In genomic region chr1:29271724-29272123, GRCh38 we compare ENCODE assay signal across 8 cellular contexts. TPM values are rescaled to one million over a fixed set of nuclear protein-coding genes. Genes with fewer than 3 reads are reported as not detected.
A peak's percentile ranks its signal among the peaks of the same experiment; 100 is the strongest.
DNase-seq lines count a peak whose midpoint lies in the region; ATAC-seq and TF ChIP-seq lines count a peak whose summit lies in the region.
"Had no signal": no experiment of that assay in that cellular context is flagged by ENCODE, and none has a peak within 500 bp of the region (broad histone marks: within the 10 kb centered on the region; RNA-seq: fewer than 3 reads in every experiment).

No MANE protein-coding gene starts in this region.

- H3K18ac ChIP-seq in IMR-90 (ENCODE audit: low read depth, low read length), result no peak overlapping the region

- H3K56ac ChIP-seq in IMR-90 (ENCODE audit: extremely low read depth, insufficient read depth, low read length), result no peak overlapping the region

- TF ChIP-seq RAD21 in IMR-90 (IDR thresholded peaks at IDR 0.05; ENCODE audit: low read length), result no peak

- H2BK15ac ChIP-seq in IMR-90 (ENCODE audit: low read depth, low read length), result no peak overlapping the region

- no peak overlapping the region for H2BK5ac ChIP-seq in IMR-90 (ENCODE audit: low read depth, low read length, poor library complexity, severe bottlenecking)

- no peaks in the 10 kb centered on the region; the same call in 1 of the 2 replicates for H3K9me1 ChIP-seq in IMR-90 (ENCODE audit: insufficient read depth, low read length)

- H4K5ac ChIP-seq in IMR-90 (ENCODE audit: low read depth, low read length), result no peak overlapping the region

- in situ Hi-C loops in IMR-90 (cut with MboI; ENCODE audit: low sequenced_read_pairs) (no loop called here), KBM-7 (cut with MboI; ENCODE audit: low pct_unique_long_range_greater_than_20kb, low sequenced_read_pairs) (no loop called here)

- POLR2A ChIA-PET in IMR-90 (lab: Charles Lee; ENCODE audit: unreplicated experiment), result no interaction called here

- intact Hi-C loops in IMR-90 (cut with micrococcal nuclease), result no loop called here
- intact Hi-C loops in colonic mucosa (cut with DNase I), result no loop called here
- intact Hi-C loops in upper lobe of right lung (cut with DNase I), result no loop called here
- intact Hi-C loops in ascending aorta (cut with DNase I), result no loop called here

- H3K27ac ChIP-seq in IMR-90 (ENCODE audit: insufficient read depth, low read length), result peak overlapping the region; percentile 10; the same call in 1 of the 2 replicates
- peak overlapping the region; percentile 6 for H3K27ac ChIP-seq in colonic mucosa
- peak overlapping the region; percentile 2 for H3K27ac ChIP-seq in upper lobe of right lung
- H3K27ac ChIP-seq in ascending aorta, result no peak overlapping the region

- H3K27me3 ChIP-seq in IMR-90 (ENCODE audit: control insufficient read depth, insufficient read depth, low read length), result no peaks in the 10 kb centered on the region
- no peaks in the 10 kb centered on the region for H3K27me3 ChIP-seq in colonic mucosa
- no peaks in the 10 kb centered on the region for H3K27me3 ChIP-seq in kidney epithelial cell (ENCODE audit: control insufficient read depth, insufficient read depth, low read length)
- no peaks in the 10 kb centered on the region for H3K27me3 ChIP-seq in upper lobe of right lung
- no peaks in the 10 kb centered on the region for H3K27me3 ChIP-seq in ascending aorta

- dilution Hi-C loops in IMR-90 (cut with HindIII; ENCODE audit: low sequenced_read_pairs, unreplicated experiment), result no loop called here

- H2AK5ac ChIP-seq in IMR-90 (ENCODE audit: low read depth, low read length), result no peak overlapping the region; the same call in 1 of the 2 replicates

- CTCF ChIA-PET in IMR-90 (lab: Yijun Ruan, JAX), result no interaction called here

- peak; percentile 98 for ATAC-seq in IMR-90 (ENCODE audit: low read depth)
- ATAC-seq in upper lobe of right lung, result peak; percentile 99
- no peak for ATAC-seq in GM21515 (IDR thresholded peaks at IDR 0.05; ENCODE audit: unreplicated experiment)

- peak overlapping the region; percentile 70 for H4K91ac ChIP-seq in IMR-90 (ENCODE audit: insufficient read depth, low read depth, low read length)

- TF ChIP-seq CTCF in IMR-90 (conservative IDR thresholded peaks at IDR 0.05; ENCODE audit: low read depth, low read length) (no peak), colonic mucosa (IDR thresholded peaks at IDR 0.05) (no peak), kidney epithelial cell (IDR thresholded peaks at IDR 0.05; ENCODE audit: insufficient read depth, low read length, poor library complexity, severe bottlenecking) (no peak), upper lobe of right lung (IDR thresholded peaks at IDR 0.05) (no peak), ascending aorta (IDR thresholded peaks at IDR 0.05) (no peak)

- DNase-seq in IMR-90 (peak; percentile 65), colonic mucosa (peak; percentile 90), kidney epithelial cell (ENCODE audit: low read depth) (peak; percentile 34), upper lobe of right lung (peak; percentile 87), KBM-7 (no peak), ascending aorta (ENCODE audit: low spot score in 2 of 2) (no peak)
- DNase-seq: SHP77 treated with DMSO at 0.1 percent for 48 hours had no signal

- H3K79me1 ChIP-seq in IMR-90 (ENCODE audit: low read depth in 1 of 2, low read length in 2 of 2), result no peaks in the 10 kb centered on the region

- peak overlapping the region; percentile 86 for H2BK20ac ChIP-seq in IMR-90 (ENCODE audit: low read depth, low read length)

- no peak overlapping the region for H3K23ac ChIP-seq in IMR-90 (ENCODE audit: low read depth, low read length)

- H3K4me3 ChIP-seq in IMR-90 (ENCODE audit: insufficient read depth, low read depth, low read length) (no peak overlapping the region), colonic mucosa (no peak overlapping the region), kidney epithelial cell (ENCODE audit: low read depth, low read length) (no peak overlapping the region), upper lobe of right lung (no peak overlapping the region), ascending aorta (no peak overlapping the region)

- peak overlapping the region; percentile 23; the same call in 1 of the 2 replicates for H3K9ac ChIP-seq in IMR-90 (ENCODE audit: low read depth, low read length)
- H3K9ac ChIP-seq in colonic mucosa (ENCODE audit: low read depth in 2 of 2, low read length in 2 of 2), result no peak overlapping the region

- H3K4ac ChIP-seq in IMR-90 (ENCODE audit: low read depth, low read length), result peak overlapping the region; percentile 81

- H3K9me3 ChIP-seq in IMR-90 (ENCODE audit: control insufficient read depth, insufficient read depth, low read length) (no peaks in the 10 kb centered on the region), colonic mucosa (no peaks in the 10 kb centered on the region), upper lobe of right lung (no peaks in the 10 kb centered on the region), ascending aorta (no peaks in the 10 kb centered on the region)

- H3K4me1 ChIP-seq in IMR-90 (ENCODE audit: control insufficient read depth, insufficient read depth, low read length), result peaks cover 10% of the 10 kb centered on the region; the same call in 1 of the 2 replicates
- H3K4me1 ChIP-seq in colonic mucosa, result peaks cover 14% of the 10 kb centered on the region
- H3K4me1 ChIP-seq in upper lobe of right lung, result peaks cover 12% of the 10 kb centered on the region
- H3K4me1 ChIP-seq in ascending aorta, result peaks cover 0 to 10% of the 10 kb centered on the region in 2 donors

- no peak overlapping the region for H3K14ac ChIP-seq in IMR-90 (replicated peaks; ENCODE audit: low read depth, low read length)

- no TSS peak for BruUV-seq in IMR-90 (replicated peaks; lab: Mats Ljungman, UMichigan)

- peak overlapping the region in 1 of 2 experiments; percentile 88 for H4K8ac ChIP-seq in IMR-90 (ENCODE audit: low read depth in 2 of 2, low read length in 2 of 2)

- TF ChIP-seq POLR2A in IMR-90 (IDR thresholded peaks at IDR 0.05; ENCODE audit: low read depth, low read length), result no peak

- peak overlapping the region; percentile 53 for H2AK9ac ChIP-seq in IMR-90 (replicated peaks; ENCODE audit: low read depth, low read length, poor library complexity)

- peak overlapping the region; percentile 84 for H2AFZ ChIP-seq in IMR-90 (replicated peaks; ENCODE audit: low read length, poor library complexity)

- H3K4me2 ChIP-seq in IMR-90 (ENCODE audit: low read depth, low read length), result peak overlapping the region; percentile 42

- WGBS in IMR-90 (ENCODE audit: extremely low coverage in 2 of 2, insufficient read length in 1 of 2), 2 experiments, result 7% methylated on average over 3 of the region's 7 CpGs; no CpG with 5 or more reads in 1 of the 2 experiments

- peak overlapping the region; percentile 83 for H2BK120ac ChIP-seq in IMR-90 (ENCODE audit: low read depth, low read length)

- no peaks in the 10 kb centered on the region for H3K36me3 ChIP-seq in IMR-90 (ENCODE audit: control insufficient read depth, insufficient read depth, low read length)
- H3K36me3 ChIP-seq in colonic mucosa, result no peaks in the 10 kb centered on the region
- peaks cover 2% of the 10 kb centered on the region for H3K36me3 ChIP-seq in kidney epithelial cell (ENCODE audit: control insufficient read depth, insufficient read depth, low read length)
- H3K36me3 ChIP-seq in upper lobe of right lung, result peaks cover 7% of the 10 kb centered on the region
- H3K36me3 ChIP-seq in ascending aorta, result peaks cover 6 to 17% of the 10 kb centered on the region in 2 donors

- H4K20me1 ChIP-seq in IMR-90 (ENCODE audit: insufficient read depth, low read length), result no peaks in the 10 kb centered on the region

TF ChIP-seq in IMR-90, 13 proteins besides CTCF, POLR2A, EP300 and RAD21:
- no peak for TF ChIP-seq CEBPB (IDR thresholded peaks at IDR 0.05; ENCODE audit: low read depth, low read length)
- TF ChIP-seq MAZ (IDR thresholded peaks at IDR 0.05; ENCODE audit: borderline replicate concordance, low read depth, low read length), result peak; percentile 99
- TF ChIP-seq ELK1 (IDR thresholded peaks at IDR 0.05; ENCODE audit: borderline replicate concordance, low read depth, low read length), result no peak

RNA-seq across cellular contexts. Expression of gene PTPRU, which starts 35.4 kb away (rescaled TPM):
- total RNA-seq in IMR-90 (2012; rRNA removed) (5.0 and 7.0 TPM in 2 replicates), colonic mucosa (1 to 10 TPM; 2.3 to 4.8 TPM), kidney epithelial cell (55.4 and 80.4 TPM in 2 replicates), upper lobe of right lung (45.5 TPM), ascending aorta (32.7 TPM)
- polyA plus RNA-seq in IMR-90 (2012; rRNA removed), result 10.7 and 10.8 TPM in 2 replicates
- 12.3 and 16.6 TPM in 2 replicates for polyA plus RNA-seq in IMR-90 (2012; cell fraction: cytosol; rRNA removed)
- polyA plus RNA-seq in IMR-90 (2012; cell fraction: nucleus; rRNA removed; ENCODE audit: low replicate concordance), result 18.5 and 56.4 TPM in 2 replicates

RNA-seq across cellular contexts. Expression of gene MECR, which starts 41.0 kb away (rescaled TPM):
- total RNA-seq in IMR-90 (2012; rRNA removed), result 19.2 and 20.3 TPM in 2 replicates
- 24.8 and 38.1 TPM in 2 replicates for polyA plus RNA-seq in IMR-90 (2012; rRNA removed)
- polyA plus RNA-seq in IMR-90 (2012; cell fraction: cytosol; rRNA removed), result 15.9 and 19.6 TPM in 2 replicates
- polyA plus RNA-seq in IMR-90 (2012; cell fraction: nucleus; rRNA removed; ENCODE audit: low replicate concordance), result 25.0 and 29.9 TPM in 2 replicates
- 10 to 100 TPM; 12.9 to 21.8 TPM for total RNA-seq in colonic mucosa
- total RNA-seq in kidney epithelial cell, result 23.6 and 30.5 TPM in 2 replicates
- total RNA-seq in upper lobe of right lung, result 16.5 TPM
- total RNA-seq in ascending aorta, result 1.2 TPM

Comparison
In these comparisons a context has a peak if more than half of its experiments do, and no peak if none do; other contexts are left out.
1. DNase-seq: peak in IMR-90 (single experiment), colonic mucosa (single experiment), kidney epithelial cell (single experiment) and upper lobe of right lung (single experiment); none in KBM-7 (single experiment) and ascending aorta (0 of 2).
2. H3K27ac ChIP-seq: peak in IMR-90 (single experiment), colonic mucosa (single experiment) and upper lobe of right lung (single experiment); none in ascending aorta (0 of 2).